In genomic region chr11:122488892-122489291, GRCh38 we compare ENCODE assay signal across 38 cellular contexts.
"Had no signal": no experiment of that assay in that cellular context is flagged by ENCODE, and none has a peak within 500 bp of the region (broad histone marks: within the 10 kb centered on the region; RNA-seq: fewer than 3 reads in every experiment).

No MANE protein-coding gene starts in this region.

- H3K36me3 ChIP-seq: adrenal gland, ascending aorta, brain microvascular endothelial cell, breast epithelium, cardiac muscle cell had no signal

- H3K4me1 Mint-ChIP-seq: activated naive CD4-positive, alpha-beta T cell treated with anti-CD3 and anti-CD28 coated beads, Interleukin-2, amount 10 ng/mL, durations not matched to agents 7 days and 5 days; activated naive CD4-positive, alpha-beta T cell treated with anti-CD3 and anti-CD28 coated beads, Interleukin-2, amount 50 U/mL, for 24 hours; activated naive CD8-positive, alpha-beta T cell treated with anti-CD3 and anti-CD28 coated beads for 36 hours; activated naive CD8-positive, alpha-beta T cell treated with anti-CD3 and anti-CD28 coated beads, Interleukin-2, amount 50 U/mL, for 24 hours; activated T-helper 17 cell treated with anti-CD3 and anti-CD28 coated beads, Interleukin-2, amount 50 U/mL, for 72 hours; brain; central memory CD8-positive, alpha-beta T cell had no signal

- H3K4me3 ChIP-seq: adrenal gland, ascending aorta, body of pancreas, breast epithelium, cardiac muscle cell had no signal

- H3K27me3 ChIP-seq: adrenal gland, ascending aorta, body of pancreas, brain microvascular endothelial cell, breast epithelium, cardiac muscle cell had no signal

- H3K4me3 Mint-ChIP-seq: activated naive CD4-positive, alpha-beta T cell treated with anti-CD3 and anti-CD28 coated beads for 36 hours; activated naive CD4-positive, alpha-beta T cell treated with anti-CD3 and anti-CD28 coated beads, Interleukin-2, amount 10 ng/mL, durations not matched to agents 7 days and 5 days; activated naive CD4-positive, alpha-beta T cell treated with anti-CD3 and anti-CD28 coated beads, Interleukin-2, amount 50 U/mL, for 24 hours; activated naive CD8-positive, alpha-beta T cell; activated naive CD8-positive, alpha-beta T cell treated with anti-CD3 and anti-CD28 coated beads for 36 hours; activated naive CD8-positive, alpha-beta T cell treated with anti-CD3 and anti-CD28 coated beads, Interleukin-2, amount 10 ng/mL, durations not matched to agents 7 days and 5 days; activated naive CD8-positive, alpha-beta T cell treated with anti-CD3 and anti-CD28 coated beads, Interleukin-2, amount 50 U/mL, for 24 hours; activated T-cell treated with anti-CD3 and anti-CD28 coated beads, Interleukin-2, amount 50 U/mL, for 24 hours; activated T-cell treated with anti-CD3 and anti-CD28 coated beads, Interleukin-2, amount 50 U/mL, for 4 hours; activated T-helper 1 cell treated with anti-CD3 and anti-CD28 coated beads, Interleukin-12 subunit alpha, Interleukin-12 subunit beta, Interleukin-2, Interleukin-4 antibody, amounts not matched to agents 30 ng/mL and 10 ng/mL and 1 ng/mL, durations not matched to agents 14 hours and 24 hours and 36 hours; activated T-helper 17 cell treated with anti-CD3 and anti-CD28 coated beads, Interleukin-2, amount 50 U/mL, for 72 hours; brain; central memory CD8-positive, alpha-beta T cell had no signal

- H3K4me1 ChIP-seq: adrenal gland, body of pancreas, breast epithelium had no signal

- H3K9me3 ChIP-seq: body of pancreas had no signal

- ATAC-seq: activated naive CD4-positive, alpha-beta T cell treated with anti-CD3 and anti-CD28 coated beads, Interleukin-2, amount 50 U/mL, for 72 hours; activated naive CD8-positive, alpha-beta T cell treated with anti-CD3 and anti-CD28 coated beads, Interleukin-2, amount 50 U/mL, for 24 hours; activated T-cell treated with anti-CD3 and anti-CD28 coated beads, Interleukin-2, amount 50 U/mL, for 4 hours; activated T-helper 17 cell treated with anti-CD3 and anti-CD28 coated beads, Interleukin-2, amount 50 U/mL, for 72 hours; body of pancreas had no signal

- H3K9me3 Mint-ChIP-seq: activated naive CD8-positive, alpha-beta T cell treated with anti-CD3 and anti-CD28 coated beads, Interleukin-2, amount 10 ng/mL, durations not matched to agents 7 days and 5 days had no signal

- H3K27me3 Mint-ChIP-seq: activated naive CD4-positive, alpha-beta T cell treated with anti-CD3 and anti-CD28 coated beads, Interleukin-2, amount 10 ng/mL, durations not matched to agents 7 days and 5 days had no signal

- H3K36me3 Mint-ChIP-seq: activated naive CD4-positive, alpha-beta T cell treated with anti-CD3 and anti-CD28 coated beads, Interleukin-2, amount 10 ng/mL, durations not matched to agents 7 days and 5 days; activated naive CD4-positive, alpha-beta T cell treated with anti-CD3 and anti-CD28 coated beads, Interleukin-2, amount 50 U/mL, for 24 hours; activated naive CD8-positive, alpha-beta T cell; activated naive CD8-positive, alpha-beta T cell treated with anti-CD3 and anti-CD28 coated beads for 36 hours; activated naive CD8-positive, alpha-beta T cell treated with anti-CD3 and anti-CD28 coated beads, Interleukin-2, amount 10 ng/mL, durations not matched to agents 7 days and 5 days had no signal

- DNase-seq: activated effector memory CD4-positive, alpha-beta T cell treated with anti-CD3 and anti-CD28 coated beads, Interleukin-2, amount 50 U/mL, for 16 hours; activated effector memory CD4-positive, alpha-beta T cell treated with Interleukin-2 at 50 U/mL for 16 hours; activated gamma-delta T cell; activated gamma-delta T cell treated with Interleukin-2 at 50 U/mL for 16 hours; activated naive CD4-positive, alpha-beta T cell; activated naive CD4-positive, alpha-beta T cell treated with anti-CD3 and anti-CD28 coated beads for 36 hours; activated naive CD4-positive, alpha-beta T cell treated with anti-CD3 and anti-CD28 coated beads, Interleukin-2, amount 10 ng/mL, durations not matched to agents 7 days and 5 days; activated naive CD4-positive, alpha-beta T cell treated with anti-CD3 and anti-CD28 coated beads, Interleukin-2, amount 50 U/mL, for 16 hours; activated naive CD4-positive, alpha-beta T cell treated with Interleukin-2 at 50 U/mL for 16 hours; activated naive CD8-positive, alpha-beta T cell treated with anti-CD3 and anti-CD28 coated beads for 36 hours; activated naive CD8-positive, alpha-beta T cell treated with anti-CD3 and anti-CD28 coated beads, Interleukin-2, amount 10 ng/mL, durations not matched to agents 7 days and 5 days; activated naive CD8-positive, alpha-beta T cell treated with anti-CD3 and anti-CD28 coated beads, Interleukin-2, amount 50 U/mL, for 24 hours; activated T-cell treated with anti-CD3 and anti-CD28 coated beads for 4 hours; activated T-cell treated with anti-CD3 and anti-CD28 coated beads, Interleukin-2, amount 50 U/mL, for 1 hour; activated T-cell treated with anti-CD3 and anti-CD28 coated beads, Interleukin-2, amount 50 U/mL, for 24 hours; activated T-cell treated with anti-CD3 and anti-CD28 coated beads, Interleukin-2, amount 50 U/mL, for 4 hours; activated T-cell treated with anti-CD3 and anti-CD28 coated beads, Interleukin-2, amount 50 U/mL, for 48 hours; adrenal gland; amniotic stem cell; amygdala; anterior cingulate cortex; aorta; body of pancreas; brain microvascular endothelial cell; caudate nucleus; central memory CD4-positive, alpha-beta T cell; cerebellar nuclear complex had no signal

- H3K27ac Mint-ChIP-seq: activated naive CD4-positive, alpha-beta T cell treated with anti-CD3 and anti-CD28 coated beads for 36 hours; activated naive CD4-positive, alpha-beta T cell treated with anti-CD3 and anti-CD28 coated beads, Interleukin-2, amount 10 ng/mL, durations not matched to agents 7 days and 5 days; activated naive CD4-positive, alpha-beta T cell treated with anti-CD3 and anti-CD28 coated beads, Interleukin-2, amount 50 U/mL, for 24 hours; activated naive CD4-positive, alpha-beta T cell treated with anti-CD3 and anti-CD28 coated beads, Interleukin-2, amount 50 U/mL, for 72 hours; activated naive CD8-positive, alpha-beta T cell; activated naive CD8-positive, alpha-beta T cell treated with anti-CD3 and anti-CD28 coated beads for 36 hours; activated naive CD8-positive, alpha-beta T cell treated with anti-CD3 and anti-CD28 coated beads, Interleukin-2, amount 10 ng/mL, durations not matched to agents 7 days and 5 days; activated naive CD8-positive, alpha-beta T cell treated with anti-CD3 and anti-CD28 coated beads, Interleukin-2, amount 50 U/mL, for 24 hours; activated T-cell treated with anti-CD3 and anti-CD28 coated beads, Interleukin-2, amount 50 U/mL, for 24 hours; activated T-helper 1 cell treated with anti-CD3 and anti-CD28 coated beads, Interleukin-12 subunit alpha, Interleukin-12 subunit beta, Interleukin-2, Interleukin-4 antibody, amounts not matched to agents 30 ng/mL and 10 ng/mL and 1 ng/mL, durations not matched to agents 14 hours and 24 hours and 36 hours; activated T-helper 17 cell treated with anti-CD3 and anti-CD28 coated beads, Interleukin-2, amount 50 U/mL, for 72 hours; activated T-helper 2 cell treated with anti-CD3 and anti-CD28 coated beads, Interferon-gamma antibody, Interleukin-2, Interleukin-4, amounts not matched to agents 10 μg/mL and 5 μg/mL and 100 μg/mL, durations not matched to agents 14 hours and 24 hours and 36 hours had no signal

- H3K27ac ChIP-seq: adrenal gland, body of pancreas, brain microvascular endothelial cell, breast epithelium, cardiac muscle cell had no signal
